Comparison of ENCODE assay signal across 8 cellular contexts in the genomic region with DNA sequence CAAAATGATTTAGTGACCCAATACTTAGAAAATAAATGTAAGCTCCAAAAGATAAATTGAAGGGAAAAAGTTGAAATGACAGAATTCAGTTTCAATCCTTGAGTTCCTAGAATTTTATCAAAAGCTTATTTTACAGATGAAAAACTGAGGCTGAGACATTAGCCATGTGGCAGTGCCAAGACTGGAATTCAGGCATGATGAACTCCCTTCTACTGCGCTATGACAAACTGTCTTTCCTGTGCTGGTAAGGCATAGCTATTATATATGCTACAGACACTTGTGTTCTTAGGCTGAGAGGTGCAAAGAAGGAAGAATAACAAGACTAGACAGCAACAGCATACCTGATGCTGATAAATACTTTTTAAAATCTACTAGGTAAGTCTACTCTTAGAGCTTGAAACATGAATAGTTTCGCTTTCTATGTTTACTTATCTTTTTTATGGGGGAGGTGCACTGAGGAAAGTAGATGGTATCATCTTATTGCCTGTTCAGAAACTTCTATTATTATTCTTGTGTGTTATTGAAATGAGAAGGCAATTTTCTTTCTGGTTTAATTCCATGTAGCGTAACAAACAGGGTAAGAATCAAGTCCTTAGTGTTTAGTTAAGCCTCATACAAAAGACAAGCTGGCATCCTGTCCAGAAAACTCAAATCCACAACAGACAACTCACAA. TPM values are rescaled to one million over a fixed set of nuclear protein-coding genes. Genes with fewer than 3 reads are reported as not detected.
DNase-seq lines count a peak whose midpoint lies in the region; ATAC-seq and TF ChIP-seq lines count a peak whose summit lies in the region.

No MANE protein-coding gene starts in this region.

- CTCF ChIA-PET in A673 (lab: Charles Lee): no interaction called here

- peak overlapping the region; percentile 98 to 100 (median 99) for H3K4me3 Mint-ChIP-seq in IgD-negative memory B cell
- H3K4me3 Mint-ChIP-seq in natural killer cell treated with Interleukin-12 subunit alpha and Interleukin-12 subunit beta and Interleukin-15 and Interleukin-18, amount 100 ng/mL, for 72 hours: peak overlapping the region; percentile 99

- peak; percentile 23 for ATAC-seq in GM18520 (IDR thresholded peaks at IDR 0.05; ENCODE audit: unreplicated experiment)
- ATAC-seq in natural killer cell treated with Interleukin-12 subunit alpha and Interleukin-12 subunit beta and Interleukin-15 and Interleukin-18, amount 100 ng/mL, for 72 hours: no peak

- no peaks in the 10 kb centered on the region for H3K27me3 Mint-ChIP-seq in IgD-negative memory B cell
- H3K27me3 Mint-ChIP-seq in natural killer cell treated with Interleukin-12 subunit alpha and Interleukin-12 subunit beta and Interleukin-15 and Interleukin-18, amount 100 ng/mL, for 72 hours: peaks cover 3 to 17% of the 10 kb centered on the region in 2 donors

- H3K9me3 ChIP-seq in A673 (ENCODE audit: low read depth, low read length, poor library complexity, severe bottlenecking): no peaks in the 10 kb centered on the region

- POLR2A ChIA-PET in A673 (lab: Charles Lee; ENCODE audit: low non-redundant PET): interaction anchor here (0.6 kb wide), 1 partner anchor 80 kb away, joined by 5 read pairs; no protein-coding TSS in a partner anchor

- no peaks in the 10 kb centered on the region for H3K27me3 ChIP-seq in A673 (replicated peaks; ENCODE audit: insufficient read depth, low read depth, low read length, poor library complexity)

- peaks cover 3 to 4% (median 4%) of the 10 kb centered on the region in 3 donors for H3K9me3 Mint-ChIP-seq in IgD-negative memory B cell
- no peaks in the 10 kb centered on the region for H3K9me3 Mint-ChIP-seq in natural killer cell treated with Interleukin-12 subunit alpha and Interleukin-12 subunit beta and Interleukin-15 and Interleukin-18, amount 100 ng/mL, for 72 hours

- H3K36me3 Mint-ChIP-seq in IgD-negative memory B cell: peaks cover 3% of the 10 kb centered on the region
- peaks cover 15% of the 10 kb centered on the region for H3K36me3 Mint-ChIP-seq in natural killer cell treated with Interleukin-12 subunit alpha and Interleukin-12 subunit beta and Interleukin-15 and Interleukin-18, amount 100 ng/mL, for 72 hours

- peak overlapping the region; percentile 99 to 100 (median 100) for H3K27ac Mint-ChIP-seq in IgD-negative memory B cell
- peak overlapping the region; percentile 95 to 98 for H3K27ac Mint-ChIP-seq in natural killer cell treated with Interleukin-12 subunit alpha and Interleukin-12 subunit beta and Interleukin-15 and Interleukin-18, amount 100 ng/mL, for 72 hours

- H3K4me1 ChIP-seq in A673 (ENCODE audit: insufficient read depth, low read length, poor library complexity, severe bottlenecking): peaks cover 28% of the 10 kb centered on the region

- peak overlapping the region; percentile 68 for H3K4me3 ChIP-seq in A673 (ENCODE audit: low read depth, low read length, poor library complexity, severe bottlenecking)

- H3K4me1 Mint-ChIP-seq in IgD-negative memory B cell: peaks cover 22 to 32% (median 24%) of the 10 kb centered on the region in 3 donors
- H3K4me1 Mint-ChIP-seq in natural killer cell treated with Interleukin-12 subunit alpha and Interleukin-12 subunit beta and Interleukin-15 and Interleukin-18, amount 100 ng/mL, for 72 hours (ENCODE audit: low read depth in 2 of 2): peaks cover 38 to 54% of the 10 kb centered on the region in 2 donors

- no peak overlapping the region for H3K27ac ChIP-seq in A673 (ENCODE audit: low read depth, low read length, poor library complexity, severe bottlenecking)

- intact Hi-C loops in A673 (cut with micrococcal nuclease; ENCODE audit: unreplicated experiment): loop anchor here (5.0 kb wide), 1 partner anchor 152 kb away; the partner anchor contains the start of gene LAPTM4A

- BruUV-seq in A673 (replicated peaks; lab: Mats Ljungman, UMichigan): TSS peak; percentile 44

- no peaks in the 10 kb centered on the region for H3K36me3 ChIP-seq in A673 (ENCODE audit: insufficient read depth, low read length, poor library complexity, severe bottlenecking)

- TF ChIP-seq CTCF in A673 (conservative IDR thresholded peaks at IDR 0.05; ENCODE audit: low read depth, low read length): no peak

- DNase-seq in A673 (ENCODE audit: low spot score) (no peak), activated gamma-delta T cell treated with Interleukin-2 at 50 U/mL for 16 hours (no peak), NCI-H1417 treated with DMSO at 0.1 percent for 48 hours (lab: John Stamatoyannopoulos, UW) (no peak)
- DNase-seq in central memory CD4-positive, alpha-beta T cell: peak; percentile 28
- no peak for DNase-seq in natural killer cell treated with Interleukin-12 subunit alpha and Interleukin-12 subunit beta and Interleukin-15 and Interleukin-18, amount 100 ng/mL, for 72 hours (ENCODE audit: low spot score)
- DNase-seq in effector CD8-positive, alpha-beta T cell (lab: John Stamatoyannopoulos, UW): no peak

RNA-seq across cellular contexts. Expression of gene TTC32, which starts 1.8 kb away (rescaled TPM):
- total RNA-seq in A673 (2021): 11.5 and 16.1 TPM in 2 replicates
- 18.3 TPM for polyA plus RNA-seq in IgD-negative memory B cell
- 10 to 100 TPM; 14.8 to 17.8 TPM for total RNA-seq in natural killer cell treated with Interleukin-12 subunit alpha and Interleukin-12 subunit beta and Interleukin-15 and Interleukin-18, amount 100 ng/mL, for 72 hours
